Comparison of ENCODE assay signal across 8 cellular contexts in genomic region chr11:6481012-6481923, GRCh38. TPM values are rescaled to one million over a fixed set of nuclear protein-coding genes. Genes with fewer than 3 reads are reported as not detected.
DNase-seq lines count a peak whose midpoint lies in the region; ATAC-seq and TF ChIP-seq lines count a peak whose summit lies in the region.

ARFIP2 (minus strand) TSS chr11:6481331; CDS start chr11:6480421, 910 bp downstream.
TIMM10B (plus strand) TSS chr11:6481501; CDS start chr11:6481517, 16 bp downstream.

- H3K4me1 Mint-ChIP-seq in activated T-helper 2 cell treated with anti-CD3 and anti-CD28 coated beads, Interferon-gamma antibody, Interleukin-2, Interleukin-4, amounts not matched to agents 10 μg/mL and 5 μg/mL and 100 μg/mL, durations not matched to agents 14 hours and 24 hours and 36 hours (ENCODE audit: low read depth): peaks cover 25% of the 10 kb centered on the region
- peaks cover 26 to 46% (median 43%) of the 10 kb centered on the region in 4 donors for H3K4me1 Mint-ChIP-seq in naive thymus-derived CD8-positive, alpha-beta T cell

- peak; percentile 99 for DNase-seq in EH (ENCODE audit: low read depth)
- peak; percentile 100 for DNase-seq in H4 (ENCODE audit: low spot score)
- peak; percentile 95 for DNase-seq in LoVo (ENCODE audit: low spot score)
- DNase-seq in RWPE2 (ENCODE audit: low spot score): peak; percentile 98
- DNase-seq in activated T-helper 2 cell treated with anti-CD3 and anti-CD28 coated beads, Interferon-gamma antibody, Interleukin-2, Interleukin-4, amounts not matched to agents 10 μg/mL and 5 μg/mL and 100 μg/mL, durations not matched to agents 14 hours and 24 hours and 36 hours (ENCODE audit: low spot score): peak; percentile 97
- DNase-seq in fibroblast of mammary gland (ENCODE audit: low read depth): peak; percentile 97
- peak; percentile 87 to 98 (median 96) for DNase-seq in naive thymus-derived CD8-positive, alpha-beta T cell
- DNase-seq in stimulated activated naive CD4-positive, alpha-beta T cell (lab: John Stamatoyannopoulos, UW): peak; percentile 89 to 97 (median 93)

- no peaks in the 10 kb centered on the region for H3K27me3 Mint-ChIP-seq in activated T-helper 2 cell treated with anti-CD3 and anti-CD28 coated beads, Interferon-gamma antibody, Interleukin-2, Interleukin-4, amounts not matched to agents 10 μg/mL and 5 μg/mL and 100 μg/mL, durations not matched to agents 14 hours and 24 hours and 36 hours (ENCODE audit: low read depth)
- no peaks in the 10 kb centered on the region for H3K27me3 Mint-ChIP-seq in naive thymus-derived CD8-positive, alpha-beta T cell

- no peak for TF ChIP-seq CTCF in RWPE2 (IDR thresholded peaks at IDR 0.05; ENCODE audit: poor library complexity, severe bottlenecking)
- no peak for TF ChIP-seq CTCF in fibroblast of mammary gland (conservative IDR thresholded peaks at IDR 0.05; ENCODE audit: control insufficient read depth, insufficient read depth, low read depth, low read length)

- no peaks in the 10 kb centered on the region for H3K9me3 Mint-ChIP-seq in activated T-helper 2 cell treated with anti-CD3 and anti-CD28 coated beads, Interferon-gamma antibody, Interleukin-2, Interleukin-4, amounts not matched to agents 10 μg/mL and 5 μg/mL and 100 μg/mL, durations not matched to agents 14 hours and 24 hours and 36 hours
- H3K9me3 Mint-ChIP-seq in naive thymus-derived CD8-positive, alpha-beta T cell: no peaks in the 10 kb centered on the region

- peaks cover 6% of the 10 kb centered on the region for H3K4me1 ChIP-seq in RWPE2 (ENCODE audit: insufficient read depth, poor library complexity, severe bottlenecking)

- peak; percentile 95 for ATAC-seq in RWPE2 (ENCODE audit: low read depth)
- peak; percentile 95 to 96 for ATAC-seq in naive thymus-derived CD8-positive, alpha-beta T cell

- peak within 1 kb of the TSS; percentile 61 for H3K27ac ChIP-seq in RWPE2 (ENCODE audit: poor library complexity, severe bottlenecking)

- peak within 1 kb of the TSS; percentile 93 for H3K27ac Mint-ChIP-seq in activated T-helper 2 cell treated with anti-CD3 and anti-CD28 coated beads, Interferon-gamma antibody, Interleukin-2, Interleukin-4, amounts not matched to agents 10 μg/mL and 5 μg/mL and 100 μg/mL, durations not matched to agents 14 hours and 24 hours and 36 hours
- peak within 1 kb of the TSS; percentile 96 to 99 (median 99) for H3K27ac Mint-ChIP-seq in naive thymus-derived CD8-positive, alpha-beta T cell

- H3K27me3 ChIP-seq in RWPE2 (ENCODE audit: insufficient read depth, poor library complexity, severe bottlenecking): no peaks in the 10 kb centered on the region

- POLR2A ChIA-PET in naive thymus-derived CD8-positive, alpha-beta T cell (lab: Charles Lee): interaction anchor here (0.6 to 2.1 kb wide), 25 partner anchors 8 to 266 kb away, joined by 3 to 22 read pairs (median 5); partner anchors contain the start of genes APBB1, ILK, MRPL17 and RRP8

- intact Hi-C loops in activated T-helper 2 cell treated with anti-CD3 and anti-CD28 coated beads, Interferon-gamma antibody, Interleukin-2, Interleukin-4, amounts not matched to agents 10 μg/mL and 5 μg/mL and 100 μg/mL, durations not matched to agents 14 hours and 24 hours and 36 hours (cut with micrococcal nuclease): loop anchor here (1.0 to 5.0 kb wide), 8 partner anchors 24 to 246 kb away; partner anchors contain the start of genes FHIP1B, ILK, MRPL17 and RRP8

- H3K4me3 Mint-ChIP-seq in activated T-helper 2 cell treated with anti-CD3 and anti-CD28 coated beads, Interferon-gamma antibody, Interleukin-2, Interleukin-4, amounts not matched to agents 10 μg/mL and 5 μg/mL and 100 μg/mL, durations not matched to agents 14 hours and 24 hours and 36 hours (ENCODE audit: low read depth): peak within 1 kb of the TSS; percentile 88
- H3K4me3 Mint-ChIP-seq in naive thymus-derived CD8-positive, alpha-beta T cell: peak within 1 kb of the TSS; percentile 93 to 99 (median 96)

- H3K36me3 Mint-ChIP-seq in activated T-helper 2 cell treated with anti-CD3 and anti-CD28 coated beads, Interferon-gamma antibody, Interleukin-2, Interleukin-4, amounts not matched to agents 10 μg/mL and 5 μg/mL and 100 μg/mL, durations not matched to agents 14 hours and 24 hours and 36 hours (ENCODE audit: low read depth): peaks cover 43% of the 10 kb centered on the region
- H3K36me3 Mint-ChIP-seq in naive thymus-derived CD8-positive, alpha-beta T cell: peaks cover 0 to 19% (median 0%) of the 10 kb centered on the region in 3 donors

- peaks cover 80% of the 10 kb centered on the region for H3K36me3 ChIP-seq in RWPE2 (ENCODE audit: low read depth)

- no peaks in the 10 kb centered on the region for H3K9me3 ChIP-seq in RWPE2 (ENCODE audit: severe bottlenecking)

- H3K4me3 ChIP-seq in RWPE2 (ENCODE audit: severe bottlenecking): peak within 1 kb of the TSS; percentile 63
- peak within 1 kb of the TSS; percentile 98 for H3K4me3 ChIP-seq in fibroblast of mammary gland (ENCODE audit: control insufficient read depth, low read depth, low read length)

RNA-seq across cellular contexts. Expression of gene ARFIP2, which starts in this region (rescaled TPM):
- 83.1 and 92.4 TPM in 2 replicates for total RNA-seq in H4 (2014; rRNA removed; shearing (Covaris generic))
- total RNA-seq in activated T-helper 2 cell treated with anti-CD3 and anti-CD28 coated beads, Interferon-gamma antibody, Interleukin-2, Interleukin-4, amounts not matched to agents 10 μg/mL and 5 μg/mL and 100 μg/mL, durations not matched to agents 14 hours and 24 hours and 36 hours: 46.8 and 48.6 TPM in 2 replicates
- 10 to 100 TPM; 54.6 to 56.1 TPM for total RNA-seq in naive thymus-derived CD8-positive, alpha-beta T cell
- 10 to 100 TPM; 31.1 to 43.8 (median 38.3) TPM for polyA plus RNA-seq in naive thymus-derived CD8-positive, alpha-beta T cell

RNA-seq across cellular contexts. Expression of gene TIMM10B, which starts in this region (rescaled TPM):
- total RNA-seq in H4 (2014; rRNA removed; shearing (Covaris generic)): 44.4 and 45.7 TPM in 2 replicates
- 42.9 and 43.0 TPM in 2 replicates for total RNA-seq in activated T-helper 2 cell treated with anti-CD3 and anti-CD28 coated beads, Interferon-gamma antibody, Interleukin-2, Interleukin-4, amounts not matched to agents 10 μg/mL and 5 μg/mL and 100 μg/mL, durations not matched to agents 14 hours and 24 hours and 36 hours
- total RNA-seq in naive thymus-derived CD8-positive, alpha-beta T cell: 10 to 100 TPM; 69.2 to 71.5 TPM
- polyA plus RNA-seq in naive thymus-derived CD8-positive, alpha-beta T cell: 10 to 100 TPM; 30.5 to 42.7 (median 30.9) TPM

Comparison
In these comparisons a context has a peak if more than half of its experiments do, and no peak if none do; other contexts are left out.
1. Peak in every context shown above with its lines: DNase-seq, ATAC-seq, H3K4me3 ChIP-seq and H3K27ac ChIP-seq.